20 cellular contexts compared by ENCODE assay signal in the genomic region with DNA sequence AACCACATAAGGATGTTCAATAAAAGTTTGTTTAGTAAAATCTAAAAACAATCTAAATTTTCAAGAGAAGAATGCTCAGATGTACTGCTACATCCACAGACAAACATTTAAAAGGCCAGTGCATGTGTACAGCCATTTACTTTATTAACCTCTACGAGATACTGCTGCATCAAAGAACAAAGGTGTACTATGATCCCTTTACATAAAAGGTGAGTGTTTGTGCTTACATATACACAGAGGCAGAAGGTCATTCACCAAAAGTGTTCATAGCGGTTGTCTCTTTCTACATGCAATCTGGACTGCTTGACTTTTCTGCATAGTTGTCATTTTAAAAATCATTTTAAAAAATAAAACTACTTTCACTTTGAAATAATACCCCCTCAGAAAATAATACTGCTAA.
A peak's percentile ranks its signal among the peaks of the same experiment; 100 is the strongest.
DNase-seq lines count a peak whose midpoint lies in the region; ATAC-seq, FAIRE-seq and TF ChIP-seq lines count a peak whose summit lies in the region.
"Had no signal": no experiment of that assay in that cellular context is flagged by ENCODE, and none has a peak within 500 bp of the region (broad histone marks: within the 10 kb centered on the region; RNA-seq: fewer than 3 reads in every experiment).

No MANE protein-coding gene starts in this region.

- peaks cover 16% of the 10 kb centered on the region for H3K36me3 Mint-ChIP-seq in osteocyte (ENCODE audit: unreplicated experiment)

- TF ChIP-seq POLR2A in endothelial cell of umbilical vein (IDR thresholded peaks at IDR 0.05; ENCODE audit: low read depth, low read length) = no peak

- H3K9me3 Mint-ChIP-seq in osteocyte (ENCODE audit: unreplicated experiment) = no peaks in the 10 kb centered on the region
- H3K9me3 Mint-ChIP-seq: activated naive CD4-positive, alpha-beta T cell treated with anti-CD3 and anti-CD28 coated beads for 36 hours; dendritic cell treated with granulocyte-macrophage colony-stimulating factor and Interleukin-4, amounts not matched to agents 40 ng/mL and 50 ng/mL, for 4 days had no signal

- TF ChIP-seq EP300 in SK-N-SH (IDR thresholded peaks at IDR 0.05; ENCODE audit: borderline replicate concordance in 1 of 2, low read depth in 1 of 2, low read length in 1 of 2) = no peak

- H3K4me3 Mint-ChIP-seq in osteocyte (ENCODE audit: unreplicated experiment) = no peak overlapping the region
- H3K4me3 Mint-ChIP-seq: activated naive CD4-positive, alpha-beta T cell treated with anti-CD3 and anti-CD28 coated beads for 36 hours; dendritic cell treated with granulocyte-macrophage colony-stimulating factor and Interleukin-4, amounts not matched to agents 40 ng/mL and 50 ng/mL, for 4 days had no signal

- H3K36me3 ChIP-seq in SK-N-SH (replicated peaks in 1 of 2; ENCODE audit: control insufficient read depth in 1 of 2, insufficient read depth in 2 of 2, low read length in 1 of 2) (peaks cover 29 to 38% of the 10 kb centered on the region in 2 experiments), PC-3 (ENCODE audit: low read depth, low read length) (peaks cover 21% of the 10 kb centered on the region; the same call in 1 of the 2 replicates), endothelial cell of umbilical vein (ENCODE audit: control insufficient read depth in 2 of 2, extremely low read depth in 1 of 2, insufficient read depth in 2 of 2, low read length in 2 of 2) (peaks cover 6 to 16% of the 10 kb centered on the region in 2 experiments)

- peaks cover 71% of the 10 kb centered on the region for H3F3A ChIP-seq in SK-N-SH (replicated peaks; ENCODE audit: insufficient read depth)
- peaks cover 11% of the 10 kb centered on the region for H3F3A ChIP-seq in PC-3 (ENCODE audit: low read length, unreplicated experiment)

- DNase-seq in SK-N-SH = no peak
- DNase-seq in PC-3 = no peak
- DNase-seq in endothelial cell of umbilical vein (ENCODE audit: low read depth, low spot score) = no peak
- DNase-seq in osteocyte (ENCODE audit: extremely low spot score, unreplicated experiment) = no peak
- no peak for DNase-seq in SHP77 (lab: John Stamatoyannopoulos, UW)
- no peak for DNase-seq in NOMO-1 treated with dmso at 0.1 percent for 144 hours (lab: John Stamatoyannopoulos, UW; ENCODE audit: unreplicated experiment)
- DNase-seq in NCI-H187 (lab: John Stamatoyannopoulos, UW) = no peak
- DNase-seq: 8988T; activated CD4-positive, alpha-beta T cell treated with anti-CD3 and anti-CD28 coated beads, Interleukin-2, amount 50 U/mL, for 48 hours; activated naive CD4-positive, alpha-beta T cell treated with anti-CD3 and anti-CD28 coated beads for 36 hours; NCI-H2029 treated with DMSO at 0.1 percent for 48 hours; nucleus accumbens; stimulated activated CD4-positive, alpha-beta T cell treated with anti-CD3 and anti-CD28 coated beads, Interleukin-2, amount 100 ng/mL, for 48 hours; T-helper 1 cell had no signal

- no peak for TF ChIP-seq RAD21 in SK-N-SH (IDR thresholded peaks at IDR 0.05; ENCODE audit: low read length)

- dilution Hi-C loops in endothelial cell of umbilical vein (cut with MboI; ENCODE audit: extremely low pct_ligation_motif_present, low sequenced_read_pairs) = no loop called here

- BruUV-seq in PC-3 (replicated peaks; lab: Mats Ljungman, UMichigan) (no TSS peak), endothelial cell of umbilical vein (replicated peaks; lab: Mats Ljungman, UMichigan) (no TSS peak)

- H3K79me2 ChIP-seq in SK-N-SH (ENCODE audit: insufficient read depth) (peaks cover 84% of the 10 kb centered on the region), PC-3 (ENCODE audit: low read length) (peaks cover 81% of the 10 kb centered on the region), endothelial cell of umbilical vein (ENCODE audit: control insufficient read depth, insufficient read depth, low read length) (peaks cover 83% of the 10 kb centered on the region)

- H3K27me3 Mint-ChIP-seq in osteocyte (ENCODE audit: unreplicated experiment) = no peaks in the 10 kb centered on the region

- POLR2A ChIA-PET in SK-N-SH (lab: Yijun Ruan, JAX) (no interaction called here), PC-3 (lab: Charles Lee; ENCODE audit: unreplicated experiment) (no interaction called here), endothelial cell of umbilical vein (lab: Charles Lee) (no interaction called here)

- H3K27ac ChIP-seq in SK-N-SH (ENCODE audit: low read depth in 2 of 2, low read length in 1 of 2) = peak overlapping the region; percentile 85 to 96
- H3K27ac ChIP-seq in PC-3 (ENCODE audit: low read length) = peak overlapping the region; percentile 72
- peak overlapping the region; percentile 46 for H3K27ac ChIP-seq in endothelial cell of umbilical vein (ENCODE audit: insufficient read depth, low read depth, low read length)
- H3K27ac ChIP-seq: BLaER1, body of pancreas, KMS-11 had no signal

- peak overlapping the region; percentile 93 for H3K27ac Mint-ChIP-seq in osteocyte (ENCODE audit: unreplicated experiment)
- H3K27ac Mint-ChIP-seq: dendritic cell treated with granulocyte-macrophage colony-stimulating factor and Interleukin-4, amounts not matched to agents 40 ng/mL and 50 ng/mL, for 4 days had no signal

- H4K20me1 ChIP-seq in SK-N-SH (ENCODE audit: insufficient read depth) (no peaks in the 10 kb centered on the region), PC-3 (ENCODE audit: low read length) (no peaks in the 10 kb centered on the region), endothelial cell of umbilical vein (replicated peaks; ENCODE audit: control insufficient read depth, extremely low read depth, insufficient read depth, low read length) (no peaks in the 10 kb centered on the region)
- H4K20me1 ChIP-seq: BLaER1 had no signal

- intact Hi-C loops in PC-3 (cut with micrococcal nuclease) = no loop called here
- intact Hi-C loops in endothelial cell of umbilical vein (cut with micrococcal nuclease) = loop anchor here (1.0 kb wide), 1 partner anchor 98 kb away; no protein-coding TSS in a partner anchor

- FAIRE-seq in endothelial cell of umbilical vein (lab: Jason Lieb, UNC) = no peak

- no peak for TF ChIP-seq CTCF in SK-N-SH (IDR thresholded peaks at IDR 0.05)
- TF ChIP-seq CTCF in PC-3 (conservative IDR thresholded peaks at IDR 0.05; ENCODE audit: low read depth, low read length) = no peak
- no peak for TF ChIP-seq CTCF in endothelial cell of umbilical vein (IDR thresholded peaks at IDR 0.05; ENCODE audit: extremely low read depth in 1 of 2, insufficient read depth in 1 of 2, low read depth in 1 of 2, low read length in 2 of 2)
- no peak for TF ChIP-seq CTCF in osteocyte (IDR thresholded peaks at IDR 0.05)

- H3K9ac ChIP-seq in SK-N-SH (peak overlapping the region; percentile 43), PC-3 (ENCODE audit: low read length) (no peak overlapping the region), endothelial cell of umbilical vein (replicated peaks; ENCODE audit: extremely low read depth, insufficient read depth, low read length) (no peak overlapping the region)
- H3K9ac ChIP-seq: BLaER1, KMS-11 had no signal

- CTCF ChIA-PET in SK-N-SH (lab: Yijun Ruan, JAX) (no interaction called here), PC-3 (lab: Charles Lee) (no interaction called here), endothelial cell of umbilical vein (lab: Charles Lee) (interaction anchor here (0.6 kb wide), 1 partner anchor 38 kb away, joined by 4 read pairs; no protein-coding TSS in a partner anchor)

- H3K4me3 ChIP-seq in SK-N-SH (ENCODE audit: low read depth in 2 of 2, low read length in 1 of 2) (no peak overlapping the region), PC-3 (ENCODE audit: low read length) (no peak overlapping the region), endothelial cell of umbilical vein (replicated peaks in 1 of 3; ENCODE audit: insufficient read depth in 1 of 3, low read depth in 1 of 3, low read length in 3 of 3) (no peak overlapping the region)
- H3K4me3 ChIP-seq: BLaER1, body of pancreas had no signal

- H3K4me2 ChIP-seq in SK-N-SH (peak overlapping the region; percentile 60), PC-3 (ENCODE audit: low read length) (peak overlapping the region; percentile 59), endothelial cell of umbilical vein (ENCODE audit: insufficient read depth, low read length) (no peak overlapping the region)
- H3K4me2 ChIP-seq: BLaER1, KMS-11 had no signal

- no peak overlapping the region for H2AFZ ChIP-seq in SK-N-SH (ENCODE audit: low read depth)
- no peak overlapping the region for H2AFZ ChIP-seq in PC-3 (ENCODE audit: low read length)
- H2AFZ ChIP-seq in endothelial cell of umbilical vein (ENCODE audit: low read depth, low read length) = no peak overlapping the region

- H3K4me1 Mint-ChIP-seq in osteocyte (ENCODE audit: unreplicated experiment) = peaks cover 76% of the 10 kb centered on the region

- 65% methylated on average over 2 of the region's 2 CpGs for WGBS in SK-N-SH (ENCODE audit: low lambda C conversion rate)

- H3K9me3 ChIP-seq in SK-N-SH (no peaks in the 10 kb centered on the region), PC-3 (ENCODE audit: low read length) (no peaks in the 10 kb centered on the region), endothelial cell of umbilical vein (replicated peaks; ENCODE audit: control insufficient read depth, insufficient read depth, low read length) (no peaks in the 10 kb centered on the region)
- H3K9me3 ChIP-seq: BLaER1, body of pancreas had no signal

- no peaks in the 10 kb centered on the region for H3K27me3 ChIP-seq in SK-N-SH (ENCODE audit: insufficient read depth)
- no peaks in the 10 kb centered on the region for H3K27me3 ChIP-seq in PC-3 (ENCODE audit: low read length)
- H3K27me3 ChIP-seq in endothelial cell of umbilical vein (ENCODE audit: control insufficient read depth in 2 of 2, insufficient read depth in 2 of 2, low read length in 2 of 2) = no peaks in the 10 kb centered on the region
- H3K27me3 ChIP-seq: BLaER1, body of pancreas had no signal

- ATAC-seq in SK-N-SH treated with all-trans-retinoic acid at 6 μM for 48 hours = no peak
- no peak for ATAC-seq in PC-3
- ATAC-seq: body of pancreas, left lobe of liver had no signal

- no peaks in the 10 kb centered on the region for H3K9me1 ChIP-seq in endothelial cell of umbilical vein (replicated peaks; ENCODE audit: control insufficient read depth, extremely low read depth, insufficient read depth, low read length)

- H3K9me2 ChIP-seq in SK-N-SH = no peaks in the 10 kb centered on the region
- no peaks in the 10 kb centered on the region for H3K9me2 ChIP-seq in PC-3 (replicated peaks; ENCODE audit: low read length)

- H3K4me1 ChIP-seq in SK-N-SH (ENCODE audit: control insufficient read depth in 1 of 2, insufficient read depth in 2 of 2, low read depth in 1 of 2, low read length in 1 of 2) (peaks cover 37 to 70% of the 10 kb centered on the region in 2 experiments), PC-3 (ENCODE audit: insufficient read depth, low read length) (peaks cover 56% of the 10 kb centered on the region), endothelial cell of umbilical vein (ENCODE audit: control insufficient read depth, extremely low read depth, insufficient read depth, low read length) (peaks cover 61% of the 10 kb centered on the region)
- H3K4me1 ChIP-seq: BLaER1, body of pancreas had no signal

TF ChIP-seq in SK-N-SH, 30 proteins besides CTCF, POLR2A, EP300 and RAD21 (continues in another document):
- TF ChIP-seq TEAD4 (IDR thresholded peaks at IDR 0.05; ENCODE audit: borderline replicate concordance, insufficient read depth) = no peak

TF ChIP-seq in SK-N-SH treated with all-trans-retinoic acid at 6 μM for 48 hours, 23 proteins besides CTCF, POLR2A, EP300 and RAD21 (continues in another document):
- TF ChIP-seq OSR1 (CRISPR knock-in tag; IDR thresholded peaks at IDR 0.05) = no peak

TF ChIP-seq in endothelial cell of umbilical vein, 7 proteins besides CTCF, POLR2A, EP300 and RAD21 (continues in another document):
- TF ChIP-seq FOS (IDR thresholded peaks at IDR 0.05; ENCODE audit: borderline replicate concordance, insufficient read depth, low read length) = no peak
